14 cellular contexts compared by ENCODE assay signal in genomic region chr16:50282955-50283631, GRCh38. TPM values are rescaled to one million over a fixed set of nuclear protein-coding genes. Genes with fewer than 3 reads are reported as not detected.
DNase-seq lines count a peak whose midpoint lies in the region; ATAC-seq and TF ChIP-seq lines count a peak whose summit lies in the region.
"Had no signal": no experiment of that assay in that cellular context is flagged by ENCODE, and none has a peak within 500 bp of the region (broad histone marks: within the 10 kb centered on the region; RNA-seq: fewer than 3 reads in every experiment).

No MANE protein-coding gene starts in this region.

- no peaks in the 10 kb centered on the region for H4K20me1 ChIP-seq in OCI-LY1 (ENCODE audit: insufficient read depth, low read length)

- no peak for TF ChIP-seq CTCF in OCI-LY1 (IDR thresholded peaks at IDR 0.05; ENCODE audit: low read length)

- H3K4me3 Mint-ChIP-seq in stimulated activated memory B cell treated with anti-CD40 and anti-IgM and Interleukin-4, amounts not matched to agents 10 μg/mL and 1 μg/mL and 100 μg/mL, for 72 hours, result no peak overlapping the region

- H3K9me2 ChIP-seq in OCI-LY1 (ENCODE audit: low read depth, low read length), result no peaks in the 10 kb centered on the region

- no peak overlapping the region for H2AFZ ChIP-seq in OCI-LY1 (ENCODE audit: low read length)

- H3K36me3 ChIP-seq in OCI-LY1 (ENCODE audit: insufficient read depth, low read length) (peaks cover 18% of the 10 kb centered on the region), esophagus (ENCODE audit: control insufficient read depth in 2 of 2, insufficient read depth in 2 of 2, low read length in 1 of 2) (peaks cover 0 to 2% of the 10 kb centered on the region in 2 donors)
- H3K36me3 ChIP-seq: ascending aorta, thoracic aorta had no signal

- peaks cover 39% of the 10 kb centered on the region for H3K36me3 Mint-ChIP-seq in stimulated activated memory B cell treated with anti-CD40 and anti-IgM and Interleukin-4, amounts not matched to agents 10 μg/mL and 1 μg/mL and 100 μg/mL, for 72 hours

- no peaks in the 10 kb centered on the region for H3K9me3 ChIP-seq in OCI-LY1 (ENCODE audit: low read length)
- H3K9me3 ChIP-seq in esophagus (ENCODE audit: control insufficient read depth in 2 of 2, insufficient read depth in 1 of 2, low read depth in 1 of 2, low read length in 1 of 2), result no peaks in the 10 kb centered on the region
- H3K9me3 ChIP-seq: ascending aorta, thoracic aorta had no signal

- H3K4me2 ChIP-seq in OCI-LY1 (ENCODE audit: low read length), result peak overlapping the region; percentile 59; the same call in 1 of the 2 replicates

- peaks cover 9% of the 10 kb centered on the region for H3K79me2 ChIP-seq in OCI-LY1 (ENCODE audit: insufficient read depth, low read length)

- peaks cover 6% of the 10 kb centered on the region for H3K9me3 Mint-ChIP-seq in stimulated activated memory B cell treated with anti-CD40 and anti-IgM and Interleukin-4, amounts not matched to agents 10 μg/mL and 1 μg/mL and 100 μg/mL, for 72 hours

- H3K27me3 ChIP-seq in OCI-LY1 (ENCODE audit: insufficient read depth, low read length) (no peaks in the 10 kb centered on the region), esophagus (ENCODE audit: control insufficient read depth in 1 of 2, insufficient read depth in 2 of 2, low read length in 2 of 2) (no peaks in the 10 kb centered on the region)
- H3K27me3 ChIP-seq: ascending aorta had no signal

- H3K27me3 Mint-ChIP-seq in stimulated activated memory B cell treated with anti-CD40 and anti-IgM and Interleukin-4, amounts not matched to agents 10 μg/mL and 1 μg/mL and 100 μg/mL, for 72 hours, result no peaks in the 10 kb centered on the region

- 82 to 85% methylated on average over 9 of the region's 9 CpGs for WGBS in esophagus, 2 donors

- H3K4me1 ChIP-seq in OCI-LY1 (ENCODE audit: insufficient read depth, low read length, severe bottlenecking), result peaks cover 43% of the 10 kb centered on the region
- peaks cover 0 to 24% of the 10 kb centered on the region in 2 donors for H3K4me1 ChIP-seq in esophagus (ENCODE audit: control insufficient read depth in 2 of 2, insufficient read depth in 2 of 2, low read length in 1 of 2)

- no peaks in the 10 kb centered on the region for H3F3A ChIP-seq in OCI-LY1 (ENCODE audit: insufficient read depth, low read length)

- H3K27ac ChIP-seq in OCI-LY1 (ENCODE audit: low read depth, low read length, poor library complexity, severe bottlenecking), result peak overlapping the region; percentile 85
- H3K27ac ChIP-seq in esophagus (ENCODE audit: low read depth in 2 of 2, low read length in 1 of 2), result peak overlapping the region; percentile 20 to 37
- H3K27ac ChIP-seq: ascending aorta, thoracic aorta had no signal

- ATAC-seq in stimulated activated memory B cell treated with anti-CD40 and anti-IgM and Interleukin-4, amounts not matched to agents 10 μg/mL and 1 μg/mL and 100 μg/mL, for 72 hours, result no peak
- ATAC-seq in SK-N-SH treated with all-trans-retinoic acid at 6 μM for 48 hours (no peak; the same call in 1 of the 3 replicates), GM19467 (IDR thresholded peaks at IDR 0.05; ENCODE audit: unreplicated experiment) (no peak)
- ATAC-seq: Panc1 had no signal

- H3K9ac ChIP-seq in OCI-LY1 (ENCODE audit: low read length), result peak overlapping the region; percentile 17; the same call in 1 of the 2 replicates

- DNase-seq in SIG-M5 treated with dmso at 0.1 percent for 504 hours (lab: John Stamatoyannopoulos, UW; ENCODE audit: unreplicated experiment) (peak; percentile 23), SIG-M5 (lab: John Stamatoyannopoulos, UW) (no peak), DMS79 treated with DMSO at 0.1 percent for 48 hours (lab: John Stamatoyannopoulos, UW) (no peak)
- DNase-seq: activated CD8-positive, alpha-beta memory T cell treated with anti-CD3 and anti-CD28 coated beads, Interleukin-2, amount 50 U/mL, for 48 hours; DMS53; retina had no signal

- H3K4me1 Mint-ChIP-seq in stimulated activated memory B cell treated with anti-CD40 and anti-IgM and Interleukin-4, amounts not matched to agents 10 μg/mL and 1 μg/mL and 100 μg/mL, for 72 hours, result peaks cover 86% of the 10 kb centered on the region

- peak overlapping the region; percentile 96 for H3K27ac Mint-ChIP-seq in stimulated activated memory B cell treated with anti-CD40 and anti-IgM and Interleukin-4, amounts not matched to agents 10 μg/mL and 1 μg/mL and 100 μg/mL, for 72 hours

- H3K4me3 ChIP-seq in OCI-LY1 (ENCODE audit: low read depth, low read length, poor library complexity, severe bottlenecking) (no peak overlapping the region), esophagus (ENCODE audit: low read depth in 1 of 2, low read length in 2 of 2) (no peak overlapping the region)
- H3K4me3 ChIP-seq: ascending aorta had no signal

TF ChIP-seq in SK-N-SH treated with all-trans-retinoic acid at 6 μM for 48 hours, 23 proteins besides CTCF, POLR2A, EP300 and RAD21:
- TF ChIP-seq ZNF8 (CRISPR knock-in tag; IDR thresholded peaks at IDR 0.05), result no peak
- TF ChIP-seq TCF4 (CRISPR knock-in tag; IDR thresholded peaks at IDR 0.05; ENCODE audit: borderline replicate concordance), result no peak
- no peak for TF ChIP-seq ZNF565 (CRISPR knock-in tag; conservative IDR thresholded peaks at IDR 0.05; ENCODE audit: low read depth)
- no peak for TF ChIP-seq CREB5 (CRISPR knock-in tag; IDR thresholded peaks at IDR 0.05; ENCODE audit: low read depth)
- TF ChIP-seq BACH2 (CRISPR knock-in tag; IDR thresholded peaks at IDR 0.05; ENCODE audit: borderline replicate concordance), result no peak
- no peak for TF ChIP-seq PATZ1 (CRISPR knock-in tag; IDR thresholded peaks at IDR 0.05; ENCODE audit: borderline replicate concordance)
- TF ChIP-seq SNAI2 (CRISPR knock-in tag; IDR thresholded peaks at IDR 0.05), result no peak
- no peak for TF ChIP-seq PPARA (CRISPR knock-in tag; IDR thresholded peaks at IDR 0.05; ENCODE audit: borderline replicate concordance)
- TF ChIP-seq CSDC2 (CRISPR knock-in tag; IDR thresholded peaks at IDR 0.05), result no peak
- TF ChIP-seq ZFP3 (CRISPR knock-in tag; IDR thresholded peaks at IDR 0.05), result no peak
- no peak for TF ChIP-seq GLIS3 (CRISPR knock-in tag; IDR thresholded peaks at IDR 0.05)
- TF ChIP-seq CSRNP3 (CRISPR knock-in tag; IDR thresholded peaks at IDR 0.05), result no peak
- no peak for TF ChIP-seq POU6F1 (CRISPR knock-in tag; IDR thresholded peaks at IDR 0.05; ENCODE audit: borderline replicate concordance, low read depth)
- no peak for TF ChIP-seq RARB (CRISPR knock-in tag; IDR thresholded peaks at IDR 0.05)

RNA-seq across cellular contexts. Expression of gene ADCY7, which starts 16.7 kb away (rescaled TPM):
- polyA plus RNA-seq in esophagus, result 1 to 10 TPM; 8.9 to 9.5 TPM
